Comparison of ENCODE assay signal across 8 cellular contexts in the genomic region with DNA sequence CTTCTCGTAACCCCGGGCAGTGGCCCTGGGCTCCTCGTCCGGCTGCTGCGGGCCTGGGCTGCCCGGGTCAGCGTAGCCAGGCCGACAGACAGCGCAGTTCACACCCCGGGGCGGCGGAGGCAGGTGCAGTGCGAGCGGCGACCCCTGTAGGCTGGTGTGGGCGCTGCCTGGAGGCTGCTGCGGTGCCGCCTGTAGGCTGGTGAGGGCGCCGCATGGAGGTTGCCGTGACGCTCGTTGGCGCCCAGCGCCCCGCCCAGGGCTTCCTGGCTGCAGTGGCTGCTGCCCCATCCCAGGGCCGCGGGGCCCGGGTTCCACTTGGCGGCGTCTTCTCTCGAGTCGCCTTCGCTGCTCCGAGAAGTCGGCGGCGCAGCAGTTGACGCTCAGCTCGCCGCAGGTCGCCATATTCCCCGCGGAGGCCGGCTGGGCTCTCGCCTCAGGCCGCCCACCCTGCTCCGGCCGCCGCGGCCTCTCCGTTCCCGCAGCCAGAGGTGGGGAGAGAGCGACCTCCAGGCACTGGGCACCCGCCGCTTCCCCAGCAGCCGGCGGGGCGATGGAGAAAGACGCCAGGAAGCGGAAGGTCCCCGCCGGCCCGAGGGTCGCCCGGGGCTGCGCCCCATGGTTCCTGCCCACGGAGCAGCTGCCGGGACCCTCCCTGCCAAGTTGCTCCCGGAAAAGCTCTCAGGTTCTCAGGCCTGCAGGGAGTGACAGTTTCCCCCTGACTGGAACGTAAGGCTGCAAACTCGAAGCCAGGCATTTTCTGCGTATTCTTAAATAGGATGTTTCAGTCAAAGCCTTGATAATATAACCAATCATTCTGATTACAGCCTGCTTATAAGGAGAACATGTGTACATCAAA. TPM values are rescaled to one million over a fixed set of nuclear protein-coding genes. Genes with fewer than 3 reads are reported as not detected.
DNase-seq lines count a peak whose midpoint lies in the region; ATAC-seq, FAIRE-seq and TF ChIP-seq lines count a peak whose summit lies in the region.
"Not testable (repeated sequence)": the region's sequence is repeated elsewhere in the genome, so short reads cannot be mapped to it uniquely, and the experiment has no call there.

A gene (plus strand): TSS at position 256 of the 856 bp plus-strand sequence. CDS start 5,533 bp downstream, outside the sequence.

- POLR2A ChIA-PET in endothelial cell of umbilical vein (lab: Charles Lee); naive thymus-derived CD8-positive, alpha-beta T cell (lab: Charles Lee): not testable (repeated sequence)

- DNase-seq in GM12891 (ENCODE audit: insufficient read length, low spot score); endothelial cell of umbilical vein (ENCODE audit: low read depth, low spot score); naive thymus-derived CD8-positive, alpha-beta T cell: not testable (repeated sequence)

- not testable (repeated sequence) for H3K27me3 ChIP-seq in endothelial cell of umbilical vein (ENCODE audit: control insufficient read depth in 2 of 2, insufficient read depth in 2 of 2, low read length in 2 of 2)

- peak; percentile 71 for FAIRE-seq in GM12891 (lab: Jason Lieb, UNC)
- FAIRE-seq in endothelial cell of umbilical vein (lab: Jason Lieb, UNC): peak; percentile 81

- not testable (repeated sequence) for H3K4me2 ChIP-seq in endothelial cell of umbilical vein (ENCODE audit: insufficient read depth, low read length)

- not testable (repeated sequence) for H3K9me3 ChIP-seq in endothelial cell of umbilical vein (replicated peaks; ENCODE audit: control insufficient read depth, insufficient read depth, low read length)

- H3K4me3 ChIP-seq in endothelial cell of umbilical vein (replicated peaks in 1 of 3; ENCODE audit: insufficient read depth in 1 of 3, low read depth in 1 of 3, low read length in 3 of 3): not testable (repeated sequence)

- intact Hi-C loops in endothelial cell of umbilical vein (cut with micrococcal nuclease): not testable (repeated sequence)

- H3K9me3 Mint-ChIP-seq in naive thymus-derived CD8-positive, alpha-beta T cell: not testable (repeated sequence)

- H3K4me1 ChIP-seq in endothelial cell of umbilical vein (ENCODE audit: control insufficient read depth, extremely low read depth, insufficient read depth, low read length): not testable (repeated sequence)

- H3K4me3 Mint-ChIP-seq in naive thymus-derived CD8-positive, alpha-beta T cell: not testable (repeated sequence)

- not testable (repeated sequence) for H3K27ac Mint-ChIP-seq in naive thymus-derived CD8-positive, alpha-beta T cell

- H3K9me1 ChIP-seq in endothelial cell of umbilical vein (replicated peaks; ENCODE audit: control insufficient read depth, extremely low read depth, insufficient read depth, low read length): not testable (repeated sequence)

- not testable (repeated sequence) for H4K20me1 ChIP-seq in endothelial cell of umbilical vein (replicated peaks; ENCODE audit: control insufficient read depth, extremely low read depth, insufficient read depth, low read length)

- H2AFZ ChIP-seq in endothelial cell of umbilical vein (ENCODE audit: low read depth, low read length): not testable (repeated sequence)

- H3K9ac ChIP-seq in endothelial cell of umbilical vein (replicated peaks; ENCODE audit: extremely low read depth, insufficient read depth, low read length): not testable (repeated sequence)

- H3K36me3 Mint-ChIP-seq in naive thymus-derived CD8-positive, alpha-beta T cell: not testable (repeated sequence)

- ATAC-seq in GM19035 (IDR thresholded peaks at IDR 0.05; ENCODE audit: unreplicated experiment): peak; percentile 99
- peak; percentile 95 for ATAC-seq in GM21528 (IDR thresholded peaks at IDR 0.05; ENCODE audit: low FRiP score, unreplicated experiment)
- peak; percentile 94 for ATAC-seq in HG02870 (IDR thresholded peaks at IDR 0.05; ENCODE audit: unreplicated experiment)
- ATAC-seq in HG03196 (IDR thresholded peaks at IDR 0.05; ENCODE audit: unreplicated experiment): peak; percentile 99
- peak; percentile 99 for ATAC-seq in SK-N-SH treated with all-trans-retinoic acid at 6 μM for 48 hours
- ATAC-seq in naive thymus-derived CD8-positive, alpha-beta T cell: peak; percentile 99

- not testable (repeated sequence) for TF ChIP-seq POLR2A in GM12891 (IDR thresholded peaks at IDR 0.05; ENCODE audit: low read depth, low read length); endothelial cell of umbilical vein (IDR thresholded peaks at IDR 0.05; ENCODE audit: low read depth, low read length)

- TF ChIP-seq CTCF in endothelial cell of umbilical vein (IDR thresholded peaks at IDR 0.05; ENCODE audit: extremely low read depth in 1 of 2, insufficient read depth in 1 of 2, low read depth in 1 of 2, low read length in 2 of 2): not testable (repeated sequence)

- not testable (repeated sequence) for H3K27ac ChIP-seq in endothelial cell of umbilical vein (ENCODE audit: insufficient read depth, low read depth, low read length)

- H3K79me2 ChIP-seq in endothelial cell of umbilical vein (ENCODE audit: control insufficient read depth, insufficient read depth, low read length): not testable (repeated sequence)

- H3K27me3 Mint-ChIP-seq in naive thymus-derived CD8-positive, alpha-beta T cell: not testable (repeated sequence)

- CTCF ChIA-PET in endothelial cell of umbilical vein (lab: Charles Lee): not testable (repeated sequence)

- H3K36me3 ChIP-seq in endothelial cell of umbilical vein (ENCODE audit: control insufficient read depth in 2 of 2, extremely low read depth in 1 of 2, insufficient read depth in 2 of 2, low read length in 2 of 2): not testable (repeated sequence)

- not testable (repeated sequence) for H3K4me1 Mint-ChIP-seq in naive thymus-derived CD8-positive, alpha-beta T cell

- TSS peak; percentile 19 for BruUV-seq in endothelial cell of umbilical vein (replicated peaks; lab: Mats Ljungman, UMichigan)

- dilution Hi-C loops in endothelial cell of umbilical vein (cut with MboI; ENCODE audit: extremely low pct_ligation_motif_present, low sequenced_read_pairs): not testable (repeated sequence)

RNA-seq across cellular contexts. Expression of the gene that starts here (rescaled TPM):
- polyA plus RNA-seq in GM12891 (2012; ENCODE audit: low read depth, missing spikeins): 3.2 TPM
- total RNA-seq in endothelial cell of umbilical vein: 1.4 and 3.0 TPM in 2 replicates
- 2.2 and 4.8 TPM in 2 replicates for polyA plus RNA-seq in endothelial cell of umbilical vein
- polyA plus RNA-seq in endothelial cell of umbilical vein (2011; cell fraction: cytosol; rRNA removed): 1.3 and 2.6 TPM in 2 replicates
- 17.1 and 20.8 TPM in 2 replicates for polyA plus RNA-seq in endothelial cell of umbilical vein (2011; cell fraction: nucleus; rRNA removed)
- polyA plus RNA-seq in endothelial cell of umbilical vein (2012): 1.0 and 1.7 TPM in 2 replicates
- 0.51 and 3.3 TPM in 2 replicates for polyA minus RNA-seq in endothelial cell of umbilical vein
- not detected for polyA minus RNA-seq in endothelial cell of umbilical vein (2011; cell fraction: cytosol; rRNA and poly(A)+ RNA removed)
- polyA minus RNA-seq in endothelial cell of umbilical vein (2011; cell fraction: nucleus; rRNA and poly(A)+ RNA removed): 3.7 and 4.3 TPM in 2 replicates
- total RNA-seq in naive thymus-derived CD8-positive, alpha-beta T cell: 1 to 10 TPM in 1 of 2 experiments, not detected in 1; 2.0 TPM
- polyA plus RNA-seq in naive thymus-derived CD8-positive, alpha-beta T cell: under 1 TPM in 1 of 3 donors, not detected in 2; 0.35 TPM
